Comparison of ENCODE assay signal across 1 cellular context in genomic region chr2:101310591-101311389, GRCh38.
TF ChIP-seq lines count a peak whose summit lies in the region.

No MANE protein-coding gene starts in this region.

TF ChIP-seq in HepG2, 621 proteins besides CTCF, POLR2A, EP300 and RAD21 (continued from another document and continues in another):
- TF ChIP-seq ZFP41 (CRISPR knock-in tag; IDR thresholded peaks at IDR 0.05; ENCODE audit: borderline replicate concordance) (no peak), TAF1 (CRISPR knock-in tag; IDR thresholded peaks at IDR 0.05) (no peak), MAFG (CRISPR knock-in tag; IDR thresholded peaks at IDR 0.05) (no peak), ZNF34 (CRISPR knock-in tag; IDR thresholded peaks at IDR 0.05; ENCODE audit: borderline replicate concordance) (no peak), DMAP1 (CRISPR knock-in tag; IDR thresholded peaks at IDR 0.05) (no peak), GATAD2A (CRISPR knock-in tag; IDR thresholded peaks at IDR 0.05) (no peak), ZNF292 (CRISPR knock-in tag; IDR thresholded peaks at IDR 0.05; ENCODE audit: borderline replicate concordance, low read depth) (no peak), ZNF569 (CRISPR knock-in tag; IDR thresholded peaks at IDR 0.05; ENCODE audit: borderline replicate concordance) (no peak), ZNF704 (CRISPR knock-in tag; IDR thresholded peaks at IDR 0.05; ENCODE audit: borderline replicate concordance) (no peak), ZBTB8A (CRISPR knock-in tag; IDR thresholded peaks at IDR 0.05; ENCODE audit: borderline replicate concordance, low read depth) (no peak), MAX (IDR thresholded peaks at IDR 0.05) (peak; percentile 22; the same call in 1 of the 2 replicates), ZNF513 (CRISPR knock-in tag; conservative IDR thresholded peaks at IDR 0.05) (no peak), MXD3 (CRISPR knock-in tag; IDR thresholded peaks at IDR 0.05) (no peak), PPARG (CRISPR knock-in tag; conservative IDR thresholded peaks at IDR 0.05) (peak; percentile 91), EZH2 (conservative IDR thresholded peaks at IDR 0.05; ENCODE audit: low read depth, low read length) (no peak), PCBP2 (optimal IDR thresholded peaks at IDR 0.05; ENCODE audit: low read depth, low read length, poor library complexity, severe bottlenecking) (no peak), ZFP1 (CRISPR knock-in tag; IDR thresholded peaks at IDR 0.05) (no peak), ZNF207 (IDR thresholded peaks at IDR 0.05; ENCODE audit: borderline replicate concordance) (no peak), DNMT3B (CRISPR knock-in tag; conservative IDR thresholded peaks at IDR 0.05) (no peak), ZNF776 (CRISPR knock-in tag; IDR thresholded peaks at IDR 0.05) (no peak), IKZF1 (IDR thresholded peaks at IDR 0.05) (no peak), RFX3 (CRISPR knock-in tag; IDR thresholded peaks at IDR 0.05) (no peak), ZNF232 (CRISPR knock-in tag; IDR thresholded peaks at IDR 0.05; ENCODE audit: borderline replicate concordance) (no peak), ZBTB37 (CRISPR knock-in tag; IDR thresholded peaks at IDR 0.05) (no peak), THAP9 (CRISPR knock-in tag; IDR thresholded peaks at IDR 0.05; ENCODE audit: borderline replicate concordance) (no peak), ZNF496 (CRISPR knock-in tag; IDR thresholded peaks at IDR 0.05; ENCODE audit: insufficient replicate concordance) (no peak), ZNF564 (CRISPR knock-in tag; IDR thresholded peaks at IDR 0.05) (no peak), MLLT10 (CRISPR knock-in tag; IDR thresholded peaks at IDR 0.05) (no peak), ZNF12 (CRISPR knock-in tag; IDR thresholded peaks at IDR 0.05) (no peak), NCOR1 (IDR thresholded peaks at IDR 0.05; ENCODE audit: borderline replicate concordance, low read length) (no peak; the same call in 1 of the 2 replicates), RBM22 (optimal IDR thresholded peaks at IDR 0.05; ENCODE audit: low read length) (no peak), TBX2 (CRISPR knock-in tag; IDR thresholded peaks at IDR 0.05; ENCODE audit: borderline replicate concordance) (no peak), STAT5B (CRISPR knock-in tag; IDR thresholded peaks at IDR 0.05) (no peak), ELF1 (CRISPR knock-in tag; IDR thresholded peaks at IDR 0.05) (no peak), SMC3 (IDR thresholded peaks at IDR 0.05; ENCODE audit: low read length) (no peak), ZNF253 (CRISPR knock-in tag; IDR thresholded peaks at IDR 0.05; ENCODE audit: borderline replicate concordance) (no peak), ZNF605 (CRISPR knock-in tag; IDR thresholded peaks at IDR 0.05) (0 out of 2 replicates have a peak, but pooled peaks have one; percentile 13), ZNF570 (CRISPR knock-in tag; IDR thresholded peaks at IDR 0.05; ENCODE audit: borderline replicate concordance) (no peak), SOX13 (IDR thresholded peaks at IDR 0.05) (no peak), SOX13 (CRISPR knock-in tag; conservative IDR thresholded peaks at IDR 0.05 in 1 of 2, IDR thresholded peaks at IDR 0.05 in 1 of 2) (no peak), ZNF18 (CRISPR knock-in tag; IDR thresholded peaks at IDR 0.05; ENCODE audit: insufficient replicate concordance) (no peak), HCFC1 (IDR thresholded peaks at IDR 0.05; ENCODE audit: low read depth, low read length) (no peak), ZNF460 (CRISPR knock-in tag; IDR thresholded peaks at IDR 0.05; ENCODE audit: borderline replicate concordance) (no peak), ZKSCAN5 (CRISPR knock-in tag; IDR thresholded peaks at IDR 0.05) (no peak), SOX6 (IDR thresholded peaks at IDR 0.05) (no peak), SOX6 (CRISPR knock-in tag; IDR thresholded peaks at IDR 0.05) (no peak), HNF4A (CRISPR knock-in tag; IDR thresholded peaks at IDR 0.05) (peak; percentile 29), ZNF678 (CRISPR knock-in tag; IDR thresholded peaks at IDR 0.05) (peak; percentile 39; the same call in 1 of the 2 replicates), ZNF672 (CRISPR knock-in tag; IDR thresholded peaks at IDR 0.05) (no peak), PBX3 (CRISPR knock-in tag; IDR thresholded peaks at IDR 0.05; ENCODE audit: borderline replicate concordance) (no peak)
- TF ChIP-seq, protein P1, sequence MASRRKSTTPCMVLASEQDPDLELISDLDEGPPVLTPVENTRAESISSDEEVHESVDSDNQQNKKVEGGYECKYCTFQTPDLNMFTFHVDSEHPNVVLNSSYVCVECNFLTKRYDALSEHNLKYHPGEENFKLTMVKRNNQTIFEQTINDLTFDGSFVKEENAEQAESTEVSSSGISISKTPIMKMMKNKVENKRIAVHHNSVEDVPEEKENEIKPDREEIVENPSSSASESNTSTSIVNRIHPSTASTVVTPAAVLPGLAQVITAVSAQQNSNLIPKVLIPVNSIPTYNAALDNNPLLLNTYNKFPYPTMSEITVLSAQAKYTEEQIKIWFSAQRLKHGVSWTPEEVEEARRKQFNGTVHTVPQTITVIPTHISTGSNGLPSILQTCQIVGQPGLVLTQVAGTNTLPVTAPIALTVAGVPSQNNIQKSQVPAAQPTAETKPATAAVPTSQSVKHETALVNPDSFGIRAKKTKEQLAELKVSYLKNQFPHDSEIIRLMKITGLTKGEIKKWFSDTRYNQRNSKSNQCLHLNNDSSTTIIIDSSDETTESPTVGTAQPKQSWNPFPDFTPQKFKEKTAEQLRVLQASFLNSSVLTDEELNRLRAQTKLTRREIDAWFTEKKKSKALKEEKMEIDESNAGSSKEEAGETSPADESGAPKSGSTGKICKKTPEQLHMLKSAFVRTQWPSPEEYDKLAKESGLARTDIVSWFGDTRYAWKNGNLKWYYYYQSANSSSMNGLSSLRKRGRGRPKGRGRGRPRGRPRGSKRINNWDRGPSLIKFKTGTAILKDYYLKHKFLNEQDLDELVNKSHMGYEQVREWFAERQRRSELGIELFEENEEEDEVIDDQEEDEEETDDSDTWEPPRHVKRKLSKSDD (CRISPR knock-in tag; IDR thresholded peaks at IDR 0.05; ENCODE audit: low read depth), result no peak
- TF ChIP-seq, protein P2, sequence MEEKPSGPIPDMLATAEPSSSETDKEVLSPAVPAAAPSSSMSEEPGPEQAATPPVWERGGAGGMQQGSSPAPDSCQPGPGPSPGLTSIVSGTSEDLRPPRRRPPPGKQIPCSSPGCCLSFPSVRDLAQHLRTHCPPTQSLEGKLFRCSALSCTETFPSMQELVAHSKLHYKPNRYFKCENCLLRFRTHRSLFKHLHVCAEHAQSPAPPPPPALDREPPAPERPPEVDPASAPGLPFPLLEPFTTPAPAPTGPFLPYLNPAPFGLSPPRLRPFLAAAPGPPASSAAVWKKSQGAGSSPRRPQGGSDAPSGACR (CRISPR knock-in tag; IDR thresholded peaks at IDR 0.05), result no peak
- TF ChIP-seq, protein P3, sequence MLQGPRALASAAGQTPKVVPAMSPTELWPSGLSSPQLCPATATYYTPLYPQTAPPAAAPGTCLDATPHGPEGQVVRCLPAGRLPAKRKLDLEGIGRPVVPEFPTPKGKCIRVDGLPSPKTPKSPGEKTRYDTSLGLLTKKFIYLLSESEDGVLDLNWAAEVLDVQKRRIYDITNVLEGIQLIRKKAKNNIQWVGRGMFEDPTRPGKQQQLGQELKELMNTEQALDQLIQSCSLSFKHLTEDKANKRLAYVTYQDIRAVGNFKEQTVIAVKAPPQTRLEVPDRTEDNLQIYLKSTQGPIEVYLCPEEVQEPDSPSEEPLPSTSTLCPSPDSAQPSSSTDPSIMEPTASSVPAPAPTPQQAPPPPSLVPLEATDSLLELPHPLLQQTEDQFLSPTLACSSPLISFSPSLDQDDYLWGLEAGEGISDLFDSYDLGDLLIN (CRISPR knock-in tag; IDR thresholded peaks at IDR 0.05; ENCODE audit: borderline replicate concordance), result 0 out of 2 replicates have a peak, but pooled peaks have one; percentile 29
